Comparison of ENCODE assay signal across 9 cellular contexts in genomic region chr1:12447849-12448312, GRCh38.
DNase-seq lines count a peak whose midpoint lies in the region; ATAC-seq and TF ChIP-seq lines count a peak whose summit lies in the region.
"Had no signal": no experiment of that assay in that cellular context is flagged by ENCODE, and none has a peak within 500 bp of the region (broad histone marks: within the 10 kb centered on the region; RNA-seq: fewer than 3 reads in every experiment).

No MANE protein-coding gene starts in this region.

- H3K4me1 ChIP-seq in CD8-positive, alpha-beta T cell (ENCODE audit: insufficient read depth, low read length), result peaks cover 63% of the 10 kb centered on the region
- H3K4me1 ChIP-seq in esophagus squamous epithelium, result peaks cover 36 to 74% (median 67%) of the 10 kb centered on the region in 3 donors
- H3K4me1 ChIP-seq in psoas muscle, result peaks cover 75% of the 10 kb centered on the region

- H3K4me3 Mint-ChIP-seq in CD8-positive, alpha-beta T cell, result peak overlapping the region; percentile 22
- H3K4me3 Mint-ChIP-seq: H9 had no signal

- POLR2A ChIA-PET in CD8-positive, alpha-beta T cell (lab: Charles Lee), result interaction anchor here (1.0 to 1.7 kb wide), 6 partner anchors 8 to 171 kb away, joined by 3 to 5 read pairs (median 4); no protein-coding TSS in a partner anchor

- no peaks in the 10 kb centered on the region for H3K9me3 Mint-ChIP-seq in CD8-positive, alpha-beta T cell
- H3K9me3 Mint-ChIP-seq: H9 had no signal

- 32 to 33% methylated on average over 7 of the region's 7 CpGs for WGBS in esophagus squamous epithelium, 2 donors
- 50 to 64% (median 53%) methylated on average over 7 of the region's 7 CpGs for WGBS in psoas muscle, 3 donors

- no peak overlapping the region for H3K27ac ChIP-seq in CD8-positive, alpha-beta T cell (ENCODE audit: low read depth, low read length)
- H3K27ac ChIP-seq in esophagus squamous epithelium, result peak overlapping the region; percentile 78 to 93 (median 90)
- H3K27ac ChIP-seq in psoas muscle, result peak overlapping the region; percentile 85

- no peaks in the 10 kb centered on the region for H3K9me3 ChIP-seq in CD8-positive, alpha-beta T cell (ENCODE audit: low read length)
- H3K9me3 ChIP-seq in esophagus squamous epithelium, result no peaks in the 10 kb centered on the region
- H3K9me3 ChIP-seq in psoas muscle, result no peaks in the 10 kb centered on the region

- peak overlapping the region; percentile 18 for H3K27ac Mint-ChIP-seq in CD8-positive, alpha-beta T cell
- H3K27ac Mint-ChIP-seq: H9 had no signal

- H3K27me3 ChIP-seq in CD8-positive, alpha-beta T cell (ENCODE audit: insufficient read depth, low read length), result no peaks in the 10 kb centered on the region
- H3K27me3 ChIP-seq in esophagus squamous epithelium (no peaks in the 10 kb centered on the region), psoas muscle (ENCODE audit: insufficient read depth in 3 of 3, low read length in 2 of 3) (no peaks in the 10 kb centered on the region)

- no peaks in the 10 kb centered on the region for H3K36me3 ChIP-seq in CD8-positive, alpha-beta T cell (ENCODE audit: insufficient read depth, low read length)
- peaks cover 0 to 14% (median 0%) of the 10 kb centered on the region in 3 donors for H3K36me3 ChIP-seq in esophagus squamous epithelium
- no peaks in the 10 kb centered on the region for H3K36me3 ChIP-seq in psoas muscle (ENCODE audit: insufficient read depth in 1 of 2, low read depth in 1 of 2)

- peaks cover 70% of the 10 kb centered on the region for H3K4me1 Mint-ChIP-seq in CD8-positive, alpha-beta T cell (ENCODE audit: low read depth)

- intact Hi-C loops in CD8-positive, alpha-beta T cell (cut with DNase I, micrococcal nuclease), result loop anchor here (2.0 kb wide), 2 partner anchors 31 to 63 kb away; no protein-coding TSS in a partner anchor
- intact Hi-C loops in esophagus squamous epithelium (cut with DNase I) (no loop called here), psoas muscle (cut with DNase I) (no loop called here)

- no peak for TF ChIP-seq POLR2A in esophagus squamous epithelium (IDR thresholded peaks at IDR 0.05)

- no peak for DNase-seq in CD8-positive, alpha-beta T cell
- DNase-seq in NCI-H526 treated with DMSO at 0.1 percent for 48 hours (lab: John Stamatoyannopoulos, UW), result peak; percentile 66
- DNase-seq in esophagus squamous epithelium (lab: John Stamatoyannopoulos, UW), result no peak
- no peak for DNase-seq in psoas muscle
- no peak for DNase-seq in NCI-H524 (lab: John Stamatoyannopoulos, UW)
- DNase-seq in NCI-H1930 (lab: John Stamatoyannopoulos, UW), result no peak
- DNase-seq: H9 had no signal

- H3K4me3 ChIP-seq in CD8-positive, alpha-beta T cell (ENCODE audit: low read depth, low read length), result no peak overlapping the region
- H3K4me3 ChIP-seq in esophagus squamous epithelium, result no peak overlapping the region
- no peak overlapping the region for H3K4me3 ChIP-seq in psoas muscle

- CTCF ChIA-PET in CD8-positive, alpha-beta T cell (lab: Charles Lee), result interaction anchor here (0.6 to 2.5 kb wide), 4 partner anchors 16 to 172 kb away, joined by 3 to 12 read pairs (median 6); no protein-coding TSS in a partner anchor

- TF ChIP-seq CTCF in CD8-positive, alpha-beta T cell (IDR thresholded peaks at IDR 0.05), result no peak
- TF ChIP-seq CTCF in esophagus squamous epithelium (IDR thresholded peaks at IDR 0.05) (no peak), psoas muscle (IDR thresholded peaks at IDR 0.05) (no peak)

- ATAC-seq in CD8-positive, alpha-beta T cell, result no peak
- ATAC-seq in psoas muscle (no peak), HG03159 (IDR thresholded peaks at IDR 0.05; ENCODE audit: unreplicated experiment) (no peak), HG03520 (IDR thresholded peaks at IDR 0.05; ENCODE audit: unreplicated experiment) (no peak)

- H3K27me3 Mint-ChIP-seq in CD8-positive, alpha-beta T cell (ENCODE audit: low read depth), result no peaks in the 10 kb centered on the region

- peaks cover 24% of the 10 kb centered on the region for H3K36me3 Mint-ChIP-seq in CD8-positive, alpha-beta T cell

Comparison
In these comparisons a context has a peak if more than half of its experiments do, and no peak if none do; other contexts are left out.
1. intact Hi-C loops: an anchor here in CD8-positive, alpha-beta T cell (2.0 kb wide); none called in esophagus squamous epithelium and psoas muscle.